8 cellular contexts compared by ENCODE assay signal in the genomic region with DNA sequence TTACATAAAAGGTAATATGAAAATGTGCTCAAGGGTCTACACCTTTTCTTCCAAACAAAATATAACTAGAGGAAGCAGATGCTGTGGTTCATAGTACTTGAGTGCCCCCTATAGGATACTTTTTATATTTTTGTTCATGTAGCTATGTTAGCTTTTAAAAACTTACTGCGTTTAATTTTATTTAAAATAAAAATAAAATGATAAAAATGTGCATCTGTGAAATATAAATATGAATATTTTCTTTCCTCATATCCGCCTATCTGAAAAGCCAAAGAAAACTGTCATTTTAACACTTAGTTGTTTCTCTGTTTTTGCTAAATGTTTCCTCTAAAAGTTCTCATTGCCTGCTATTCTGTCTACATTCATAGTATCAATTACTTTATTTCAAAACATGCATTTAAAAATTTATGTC. TPM values are rescaled to one million over a fixed set of nuclear protein-coding genes. Genes with fewer than 3 reads are reported as not detected.
DNase-seq lines count a peak whose midpoint lies in the region; ATAC-seq and TF ChIP-seq lines count a peak whose summit lies in the region.

No MANE protein-coding gene starts in this region.

- no peak overlapping the region for H3K4me2 ChIP-seq in fibroblast of lung (ENCODE audit: extremely low read depth, insufficient read depth, low read length)

- H3K36me3 ChIP-seq in Peyer's patch (no peaks in the 10 kb centered on the region), fibroblast of lung (ENCODE audit: control insufficient read depth, insufficient read depth, low read length) (no peaks in the 10 kb centered on the region), tibial artery (no peaks in the 10 kb centered on the region)

- ATAC-seq in HG03378 (IDR thresholded peaks at IDR 0.05; ENCODE audit: unreplicated experiment), result peak; percentile 65
- ATAC-seq in GM19452 (IDR thresholded peaks at IDR 0.05; ENCODE audit: unreplicated experiment), result no peak

- no peaks in the 10 kb centered on the region for H3K9me3 ChIP-seq in Peyer's patch
- H3K9me3 ChIP-seq in fibroblast of lung (ENCODE audit: control insufficient read depth, insufficient read depth, low read depth, low read length), result no peaks in the 10 kb centered on the region
- no peaks in the 10 kb centered on the region for H3K9me3 ChIP-seq in tibial artery

- H3K27ac ChIP-seq in Peyer's patch, result no peak overlapping the region
- H3K27ac ChIP-seq in fibroblast of lung (ENCODE audit: insufficient read depth, low read length), result no peak overlapping the region
- H3K27ac ChIP-seq in tibial artery, result no peak overlapping the region

- H3K4me3 ChIP-seq in Peyer's patch, result no peak overlapping the region
- H3K4me3 ChIP-seq in fibroblast of lung (replicated peaks in 1 of 4; ENCODE audit: control extremely low read depth in 1 of 4, insufficient read depth in 1 of 4, low read depth in 3 of 4, low read length in 4 of 4), result no peak overlapping the region
- no peak overlapping the region for H3K4me3 ChIP-seq in tibial artery

- H4K20me1 ChIP-seq in fibroblast of lung (ENCODE audit: control insufficient read depth, extremely low read depth, insufficient read depth, low read length), result no peaks in the 10 kb centered on the region

- no peak for TF ChIP-seq POLR2A in Peyer's patch (IDR thresholded peaks at IDR 0.05)

- no peaks in the 10 kb centered on the region for H3K4me1 ChIP-seq in Peyer's patch
- no peaks in the 10 kb centered on the region for H3K4me1 ChIP-seq in fibroblast of lung (ENCODE audit: control insufficient read depth, extremely low read depth, insufficient read depth, low read length)
- no peaks in the 10 kb centered on the region for H3K4me1 ChIP-seq in tibial artery

- intact Hi-C loops in tibial artery (cut with DNase I; ENCODE audit: low total_unique reads), result no loop called here

- H3K27me3 ChIP-seq in Peyer's patch (no peaks in the 10 kb centered on the region), fibroblast of lung (ENCODE audit: control insufficient read depth, insufficient read depth, low read length) (no peaks in the 10 kb centered on the region), tibial artery (no peaks in the 10 kb centered on the region)

- TF ChIP-seq CTCF in Peyer's patch (IDR thresholded peaks at IDR 0.05), result peak in 4 of 6 experiments; percentile 29 to 42 (median 37)
- TF ChIP-seq CTCF in fibroblast of lung (conservative IDR thresholded peaks at IDR 0.05 in 1 of 2, IDR thresholded peaks at IDR 0.05 in 1 of 2; ENCODE audit: low read depth in 1 of 2, low read length in 2 of 2), result peak; percentile 29 to 45
- TF ChIP-seq CTCF in tibial artery (IDR thresholded peaks at IDR 0.05), result peak; percentile 24 to 47

- no peak overlapping the region for H3K9ac ChIP-seq in fibroblast of lung (ENCODE audit: insufficient read depth, low read length)

- H3K79me2 ChIP-seq in fibroblast of lung (ENCODE audit: control insufficient read depth, insufficient read depth, low read length), result no peaks in the 10 kb centered on the region

- DNase-seq in EL (peak; percentile 14), Peyer's patch (no peak), fibroblast of lung (ENCODE audit: low read depth in 2 of 2) (peak in 1 of 2 donors; percentile 57), tibial artery (no peak), GDM1 (lab: John Stamatoyannopoulos, UW) (no peak), putamen (ENCODE audit: low spot score) (no peak)

- no peak overlapping the region for H2AFZ ChIP-seq in fibroblast of lung (ENCODE audit: low read length)

RNA-seq across cellular contexts. Expression of a gene that starts 9.6 kb away (rescaled TPM):
- total RNA-seq in Peyer's patch (1 to 10 TPM in 2 of 4 donors, under 1 TPM in 1, not detected in 1; 0.85 to 3.3 (median 1.1) TPM), fibroblast of lung (under 0.01 TPM in 2 replicates)
- 0.01 TPM in 1 of 2 replicates, not detected in the other for polyA plus RNA-seq in fibroblast of lung
- polyA plus RNA-seq in fibroblast of lung (2012), result 0.02 TPM in 1 of 2 replicates, not detected in the other
- not detected in 2 replicates for polyA minus RNA-seq in fibroblast of lung (ENCODE audit: low replicate concordance)
